In genomic region chr11:75352417-75353206, GRCh38 we compare ENCODE assay signal across 8 cellular contexts. TPM values are rescaled to one million over a fixed set of nuclear protein-coding genes. Genes with fewer than 3 reads are reported as not detected.
DNase-seq lines count a peak whose midpoint lies in the region; ATAC-seq and TF ChIP-seq lines count a peak whose summit lies in the region.

No MANE protein-coding gene starts in this region.

- peak overlapping the region; percentile 80 for H2AFZ ChIP-seq in smooth muscle cell (ENCODE audit: low read depth)

- no peaks in the 10 kb centered on the region for H3K27me3 ChIP-seq in AG04450 (ENCODE audit: control insufficient read depth, insufficient read depth, low read length)
- H3K27me3 ChIP-seq in right atrium auricular region: no peaks in the 10 kb centered on the region
- no peaks in the 10 kb centered on the region for H3K27me3 ChIP-seq in smooth muscle cell (ENCODE audit: low read depth)

- peaks cover 4 to 50% of the 10 kb centered on the region in 2 donors for H3K4me1 ChIP-seq in right atrium auricular region
- peaks cover 29% of the 10 kb centered on the region for H3K4me1 ChIP-seq in smooth muscle cell (ENCODE audit: low read depth)

- peak overlapping the region; percentile 75 for H3K27ac Mint-ChIP-seq in activated CD4-positive, alpha-beta memory T cell treated with anti-CD3 and anti-CD28 coated beads, Interleukin-2, amount 10 ng/mL, durations not matched to agents 7 days and 5 days

- CTCF ChIA-PET in AG04450 (lab: Charles Lee): interaction anchor here (1.0 to 1.3 kb wide), 2 partner anchors 9 to 23 kb away, joined by 3 to 6 read pairs; no protein-coding TSS in a partner anchor
- CTCF ChIA-PET in activated CD4-positive, alpha-beta memory T cell treated with anti-CD3 and anti-CD28 coated beads, Interleukin-2, amount 10 ng/mL, durations not matched to agents 7 days and 5 days (lab: Charles Lee): interaction anchor here (0.9 to 2.0 kb wide), 9 partner anchors 10 to 104 kb away, joined by 3 to 14 read pairs (median 6); no protein-coding TSS in a partner anchor

- no peaks in the 10 kb centered on the region for H4K20me1 ChIP-seq in smooth muscle cell (ENCODE audit: low read depth)

- WGBS in smooth muscle cell (ENCODE audit: low lambda C conversion rate): 32% methylated on average over 11 of the region's 12 CpGs

- ATAC-seq in HG02571 (IDR thresholded peaks at IDR 0.05; ENCODE audit: unreplicated experiment): no peak
- no peak for ATAC-seq in HG02763 (IDR thresholded peaks at IDR 0.05; ENCODE audit: unreplicated experiment)

- H3K36me3 Mint-ChIP-seq in activated CD4-positive, alpha-beta memory T cell treated with anti-CD3 and anti-CD28 coated beads, Interleukin-2, amount 10 ng/mL, durations not matched to agents 7 days and 5 days (ENCODE audit: low read depth): no peaks in the 10 kb centered on the region

- H3K4me2 ChIP-seq in smooth muscle cell: peak overlapping the region; percentile 98

- DNase-seq in AG04450 (ENCODE audit: low read depth, low spot score): no peak
- no peak for DNase-seq in HFF-Myc (ENCODE audit: extremely low read depth, low read depth)
- DNase-seq in activated CD4-positive, alpha-beta memory T cell treated with anti-CD3 and anti-CD28 coated beads, Interleukin-2, amount 10 ng/mL, durations not matched to agents 7 days and 5 days: peak; percentile 61
- DNase-seq in right atrium auricular region (ENCODE audit: low spot score): no peak
- no peak for DNase-seq in smooth muscle cell (lab: John Stamatoyannopoulos, UW; ENCODE audit: unreplicated experiment)
- DNase-seq in cerebellar cortex (ENCODE audit: low spot score): no peak

- POLR2A ChIA-PET in AG04450 (lab: Yijun Ruan, JAX): interaction anchor here (0.7 kb wide), 1 partner anchor 27 kb away, joined by 4 read pairs; no protein-coding TSS in a partner anchor
- POLR2A ChIA-PET in activated CD4-positive, alpha-beta memory T cell treated with anti-CD3 and anti-CD28 coated beads, Interleukin-2, amount 10 ng/mL, durations not matched to agents 7 days and 5 days (lab: Charles Lee): interaction anchor here (0.8 to 5.2 kb wide), 9 partner anchors 10 to 111 kb away, joined by 3 to 49 read pairs (median 4); no protein-coding TSS in a partner anchor

- H3K79me2 ChIP-seq in smooth muscle cell (ENCODE audit: low read depth): peaks cover 9% of the 10 kb centered on the region

- H3K36me3 ChIP-seq in right atrium auricular region: no peaks in the 10 kb centered on the region
- no peaks in the 10 kb centered on the region for H3K36me3 ChIP-seq in smooth muscle cell (ENCODE audit: low read depth)

- peak overlapping the region; percentile 85 for H3K4me3 Mint-ChIP-seq in activated CD4-positive, alpha-beta memory T cell treated with anti-CD3 and anti-CD28 coated beads, Interleukin-2, amount 10 ng/mL, durations not matched to agents 7 days and 5 days

- TF ChIP-seq CTCF in AG04450 (IDR thresholded peaks at IDR 0.05; ENCODE audit: low read depth, low read length) (no peak; the same call in 1 of the 2 replicates), HFF-Myc (IDR thresholded peaks at IDR 0.05; ENCODE audit: low read depth, low read length, missing control alignments) (no peak), right atrium auricular region (IDR thresholded peaks at IDR 0.05) (peak in 1 of 2 donors; percentile 20), smooth muscle cell (IDR thresholded peaks at IDR 0.05; ENCODE audit: borderline replicate concordance, insufficient read depth, poor library complexity, severe bottlenecking) (no peak)

- H3K27ac ChIP-seq in AG04450 (ENCODE audit: low read depth, low read length): no peak overlapping the region
- H3K27ac ChIP-seq in right atrium auricular region: peak overlapping the region; percentile 90 to 93
- H3K27ac ChIP-seq in smooth muscle cell (ENCODE audit: low read depth): no peak overlapping the region

- peaks cover 29% of the 10 kb centered on the region for H3F3A ChIP-seq in smooth muscle cell (ENCODE audit: low read depth)

- H3K9me3 Mint-ChIP-seq in activated CD4-positive, alpha-beta memory T cell treated with anti-CD3 and anti-CD28 coated beads, Interleukin-2, amount 10 ng/mL, durations not matched to agents 7 days and 5 days: no peaks in the 10 kb centered on the region

- H3K9me3 ChIP-seq in AG04450 (ENCODE audit: control insufficient read depth, insufficient read depth, low read length) (no peaks in the 10 kb centered on the region), right atrium auricular region (no peaks in the 10 kb centered on the region), smooth muscle cell (replicated peaks; ENCODE audit: low read depth) (no peaks in the 10 kb centered on the region)

- no peak overlapping the region for H3K9ac ChIP-seq in smooth muscle cell (ENCODE audit: low read depth)

- peaks cover 2% of the 10 kb centered on the region for H3K27me3 Mint-ChIP-seq in activated CD4-positive, alpha-beta memory T cell treated with anti-CD3 and anti-CD28 coated beads, Interleukin-2, amount 10 ng/mL, durations not matched to agents 7 days and 5 days

- H3K4me1 Mint-ChIP-seq in activated CD4-positive, alpha-beta memory T cell treated with anti-CD3 and anti-CD28 coated beads, Interleukin-2, amount 10 ng/mL, durations not matched to agents 7 days and 5 days: peaks cover 33% of the 10 kb centered on the region

- H3K4me3 ChIP-seq in AG04450 (ENCODE audit: low read depth, low read length) (peak overlapping the region; percentile 87), HFF-Myc (replicated peaks; ENCODE audit: low read depth, low read length) (peak overlapping the region; percentile 72), right atrium auricular region (peak overlapping the region; percentile 74 to 77), smooth muscle cell (peak overlapping the region; percentile 79)

RNA-seq across cellular contexts. Expression of gene ARRB1, which starts 1.2 kb away (rescaled TPM):
- polyA plus RNA-seq in AG04450 (2011; rRNA removed): 36.9 and 43.8 TPM in 2 replicates
- 91.5 and 108 TPM in 2 replicates for polyA minus RNA-seq in AG04450 (2011; rRNA and poly(A)+ RNA removed)
- total RNA-seq in activated CD4-positive, alpha-beta memory T cell treated with anti-CD3 and anti-CD28 coated beads, Interleukin-2, amount 10 ng/mL, durations not matched to agents 7 days and 5 days: 10 to 100 TPM; 13.4 to 19.0 TPM
- total RNA-seq in right atrium auricular region: 10 to 100 TPM; 19.4 to 22.9 TPM
- 16.9 and 19.7 TPM in 2 replicates for total RNA-seq in smooth muscle cell
- polyA plus RNA-seq in smooth muscle cell: 4.6 and 6.6 TPM in 2 replicates

RNA-seq across cellular contexts. Expression of gene RPS3, which starts 46.7 kb away (rescaled TPM):
- polyA plus RNA-seq in AG04450 (2011; rRNA removed) (2,915 and 3,250 TPM in 2 replicates), smooth muscle cell (976 and 989 TPM in 2 replicates)
- 1,083 and 1,197 TPM in 2 replicates for polyA minus RNA-seq in AG04450 (2011; rRNA and poly(A)+ RNA removed)
- total RNA-seq in activated CD4-positive, alpha-beta memory T cell treated with anti-CD3 and anti-CD28 coated beads, Interleukin-2, amount 10 ng/mL, durations not matched to agents 7 days and 5 days: 1,000 to 10,000 TPM; 2,828 to 2,853 TPM
- total RNA-seq in right atrium auricular region (100 to 1,000 TPM; 391 to 983 TPM), smooth muscle cell (721 and 794 TPM in 2 replicates)

Comparison
In these comparisons a context has a peak if more than half of its experiments do, and no peak if none do; other contexts are left out.
1. H3K27ac ChIP-seq: peak in right atrium auricular region (2 of 2); none in AG04450 (single experiment) and smooth muscle cell (single experiment).
2. Peak in every context shown above with its lines, with median percentiles within 50 percentile points of each other: H3K4me3 ChIP-seq.